In genomic region chr10:78997635-78998618, GRCh38 we compare ENCODE assay signal across 1 cellular context.
TF ChIP-seq lines count a peak whose summit lies in the region.

No MANE protein-coding gene starts in this region.

TF ChIP-seq in HepG2, 621 proteins besides CTCF, POLR2A, EP300 and RAD21 (continued from another document and continues in another):
- TF ChIP-seq ZXDC (CRISPR knock-in tag; IDR thresholded peaks at IDR 0.05) = no peak
- TF ChIP-seq ZNF781 (CRISPR knock-in tag; IDR thresholded peaks at IDR 0.05; ENCODE audit: borderline replicate concordance, not compliant biosample characterization) = peak; percentile 34
- TF ChIP-seq ZNF317 (CRISPR knock-in tag; IDR thresholded peaks at IDR 0.05) = no peak
- no peak for TF ChIP-seq TARDBP (CRISPR knock-in tag; IDR thresholded peaks at IDR 0.05)
- TF ChIP-seq ZBTB25 (CRISPR knock-in tag; IDR thresholded peaks at IDR 0.05) = peak; percentile 45; the same call in 1 of the 2 replicates
- peak; percentile 56 for TF ChIP-seq ZFX (CRISPR knock-in tag; IDR thresholded peaks at IDR 0.05; ENCODE audit: low read depth)
- 0 out of 2 replicates have a peak, but pooled peaks have one; percentile 50 for TF ChIP-seq ZNF12 (CRISPR knock-in tag; IDR thresholded peaks at IDR 0.05)
- TF ChIP-seq ZNF432 (CRISPR knock-in tag; IDR thresholded peaks at IDR 0.05; ENCODE audit: borderline replicate concordance) = no peak
- TF ChIP-seq MEIS2 (CRISPR knock-in tag; IDR thresholded peaks at IDR 0.05) = no peak
- TF ChIP-seq NCOA2 (CRISPR knock-in tag; IDR thresholded peaks at IDR 0.05) = peak; percentile 57; the same call in 1 of the 2 replicates
- peak; percentile 44; the same call in 1 of the 2 replicates for TF ChIP-seq NR2C2 (CRISPR knock-in tag; IDR thresholded peaks at IDR 0.05; ENCODE audit: borderline replicate concordance)
- TF ChIP-seq SMAD3 (CRISPR knock-in tag; IDR thresholded peaks at IDR 0.05) = peak; percentile 90
- TF ChIP-seq SMARCC2 (IDR thresholded peaks at IDR 0.05) = no peak
- TF ChIP-seq NRL (CRISPR knock-in tag; IDR thresholded peaks at IDR 0.05; ENCODE audit: borderline replicate concordance) = no peak
- no peak for TF ChIP-seq ZZZ3 (CRISPR knock-in tag; IDR thresholded peaks at IDR 0.05; ENCODE audit: borderline replicate concordance)
- TF ChIP-seq ZBED4 (CRISPR knock-in tag; IDR thresholded peaks at IDR 0.05; ENCODE audit: borderline replicate concordance) = no peak
- no peak for TF ChIP-seq ZNF326 (CRISPR knock-in tag; IDR thresholded peaks at IDR 0.05; ENCODE audit: borderline replicate concordance)
- no peak for TF ChIP-seq BORCS8-MEF2B (CRISPR knock-in tag; IDR thresholded peaks at IDR 0.05)
- no peak for TF ChIP-seq ZNF274 (CRISPR knock-in tag; IDR thresholded peaks at IDR 0.05)
- TF ChIP-seq ARNTL (CRISPR knock-in tag; IDR thresholded peaks at IDR 0.05) = no peak
- no peak for TF ChIP-seq ZBTB14 (CRISPR knock-in tag; IDR thresholded peaks at IDR 0.05)
- TF ChIP-seq ZNF30 (CRISPR knock-in tag; IDR thresholded peaks at IDR 0.05) = no peak
- TF ChIP-seq ZNF121 (CRISPR knock-in tag; IDR thresholded peaks at IDR 0.05) = no peak
- TF ChIP-seq JUND (CRISPR knock-in tag; IDR thresholded peaks at IDR 0.05) = no peak
- peak in 1 of 2 experiments; percentile 96; a peak in 2 of 4 replicates for TF ChIP-seq ATF4 (CRISPR knock-in tag; IDR thresholded peaks at IDR 0.05)
- no peak for TF ChIP-seq REL (CRISPR knock-in tag; conservative IDR thresholded peaks at IDR 0.05)
- TF ChIP-seq RXRB (CRISPR knock-in tag; IDR thresholded peaks at IDR 0.05; ENCODE audit: borderline replicate concordance) = 0 out of 2 replicates have a peak, but pooled peaks have one; percentile 17
- TF ChIP-seq ZNF784 (CRISPR knock-in tag; IDR thresholded peaks at IDR 0.05; ENCODE audit: borderline replicate concordance) = no peak
- no peak for TF ChIP-seq ATF5 (CRISPR knock-in tag; IDR thresholded peaks at IDR 0.05; ENCODE audit: low read depth)
- no peak for TF ChIP-seq BRCA1 (CRISPR knock-in tag; IDR thresholded peaks at IDR 0.05)
- no peak for TF ChIP-seq TFAP4 (IDR thresholded peaks at IDR 0.05; ENCODE audit: borderline replicate concordance, low read depth)
- no peak for TF ChIP-seq THAP7 (CRISPR knock-in tag; IDR thresholded peaks at IDR 0.05)
- TF ChIP-seq ZNF619 (CRISPR knock-in tag; IDR thresholded peaks at IDR 0.05) = 0 out of 2 replicates have a peak, but pooled peaks have one; percentile 44
- TF ChIP-seq ZNF704 (CRISPR knock-in tag; IDR thresholded peaks at IDR 0.05; ENCODE audit: borderline replicate concordance) = no peak
- no peak for TF ChIP-seq NKX3-1 (CRISPR knock-in tag; IDR thresholded peaks at IDR 0.05)
- TF ChIP-seq TFDP1 (CRISPR knock-in tag; IDR thresholded peaks at IDR 0.05; ENCODE audit: borderline replicate concordance) = peak; percentile 35; the same call in 1 of the 2 replicates
- TF ChIP-seq IKZF5 (CRISPR knock-in tag; IDR thresholded peaks at IDR 0.05) = 0 out of 2 replicates have a peak, but pooled peaks have one; percentile 49
- TF ChIP-seq FOXA1 (IDR thresholded peaks at IDR 0.05) = no peak
- peak; percentile 62 for TF ChIP-seq FOXA1 (CRISPR knock-in tag; IDR thresholded peaks at IDR 0.05)
- TF ChIP-seq KLF6 (CRISPR knock-in tag; IDR thresholded peaks at IDR 0.05) = peak; percentile 74; the same call in 1 of the 2 replicates
- TF ChIP-seq ZNF17 (CRISPR knock-in tag; IDR thresholded peaks at IDR 0.05) = no peak
- peak; percentile 38; the same call in 1 of the 2 replicates for TF ChIP-seq POGK (CRISPR knock-in tag; conservative IDR thresholded peaks at IDR 0.05)
- TF ChIP-seq FOXA3 (CRISPR knock-in tag; IDR thresholded peaks at IDR 0.05) = peak; percentile 83
